ENCODE assay signal across 10 cellular contexts in the genomic region with DNA sequence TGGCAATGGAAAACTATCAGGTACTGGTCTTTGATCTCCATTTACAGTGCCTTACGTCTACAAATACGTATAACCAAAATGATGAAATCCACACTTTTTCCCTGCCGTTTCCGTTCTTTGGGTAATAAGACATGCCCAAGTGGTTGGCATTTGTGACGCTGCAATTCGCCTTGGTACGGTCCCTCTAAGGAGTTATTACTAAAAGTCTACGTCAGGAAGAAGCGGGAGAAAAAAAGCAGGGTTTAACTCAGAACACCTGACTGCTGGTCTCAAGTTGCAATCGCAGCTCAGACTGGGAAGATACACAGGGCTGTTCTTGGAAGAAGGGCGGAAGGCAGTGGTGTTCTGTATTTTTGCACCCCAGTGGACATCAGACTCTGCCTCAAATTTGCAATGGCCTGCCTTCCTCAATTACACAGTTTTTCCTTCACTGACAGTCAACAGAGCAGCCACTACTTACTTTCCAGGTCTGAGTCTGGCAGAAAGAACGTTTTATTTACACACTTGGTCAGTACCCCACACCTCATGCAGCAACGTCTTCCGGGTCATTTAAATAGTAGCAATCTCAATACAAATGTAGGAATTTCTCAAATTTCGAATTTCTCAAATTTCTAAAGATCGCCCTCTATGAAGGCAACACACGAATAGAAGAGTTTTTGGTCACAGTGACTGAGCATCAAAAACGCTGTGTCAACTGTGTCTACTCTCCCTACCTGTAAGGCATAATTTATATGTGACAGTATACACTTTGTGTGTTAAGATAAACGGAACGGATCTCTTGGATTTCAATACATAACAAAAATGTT. TPM values are rescaled to one million over a fixed set of nuclear protein-coding genes. Genes with fewer than 3 reads are reported as not detected.
DNase-seq lines count a peak whose midpoint lies in the region; ATAC-seq and TF ChIP-seq lines count a peak whose summit lies in the region.
"Had no signal": no experiment of that assay in that cellular context is flagged by ENCODE, and none has a peak within 500 bp of the region (broad histone marks: within the 10 kb centered on the region; RNA-seq: fewer than 3 reads in every experiment).

No MANE protein-coding gene starts in this region.

- no peaks in the 10 kb centered on the region for H3K27me3 ChIP-seq in endodermal cell (ENCODE audit: control insufficient read depth, insufficient read depth, low read length, poor library complexity, severe bottlenecking)
- no peaks in the 10 kb centered on the region for H3K27me3 ChIP-seq in muscle layer of duodenum (ENCODE audit: low read depth, low read length)

- H3K27ac Mint-ChIP-seq in endodermal cell, result no peak overlapping the region
- no peak overlapping the region for H3K27ac Mint-ChIP-seq in activated CD8-positive, alpha-beta T cell treated with anti-CD3 and anti-CD28 coated beads, Interleukin-2, amount 10 ng/mL, durations not matched to agents 7 days and 5 days

- ATAC-seq in activated CD8-positive, alpha-beta T cell treated with anti-CD3 and anti-CD28 coated beads, Interleukin-2, amount 10 ng/mL, durations not matched to agents 7 days and 5 days, result no peak
- ATAC-seq in GM19463 (IDR thresholded peaks at IDR 0.05; ENCODE audit: unreplicated experiment) (no peak), HG03280 (IDR thresholded peaks at IDR 0.05; ENCODE audit: unreplicated experiment) (no peak)

- WGBS in endodermal cell (ENCODE audit: insufficient coverage in 1 of 2, insufficient read length in 1 of 2), 2 experiments, result 86 to 87% methylated on average over 18 to 20 of the region's 20 CpGs

- H3K4me1 Mint-ChIP-seq in endodermal cell, result peaks cover 14% of the 10 kb centered on the region
- H3K4me1 Mint-ChIP-seq in activated CD8-positive, alpha-beta T cell treated with anti-CD3 and anti-CD28 coated beads, Interleukin-2, amount 10 ng/mL, durations not matched to agents 7 days and 5 days (ENCODE audit: low read depth), result peaks cover 5% of the 10 kb centered on the region

- CTCF ChIA-PET in activated CD8-positive, alpha-beta T cell treated with anti-CD3 and anti-CD28 coated beads, Interleukin-2, amount 10 ng/mL, durations not matched to agents 7 days and 5 days (lab: Charles Lee), result no interaction called here

- H3K27ac ChIP-seq in endodermal cell (ENCODE audit: low read depth, low read length) (no peak overlapping the region), muscle layer of duodenum (ENCODE audit: low read length) (peak overlapping the region; percentile 77)

- peaks cover 6% of the 10 kb centered on the region for H3K9me3 Mint-ChIP-seq in endodermal cell
- H3K9me3 Mint-ChIP-seq in activated CD8-positive, alpha-beta T cell treated with anti-CD3 and anti-CD28 coated beads, Interleukin-2, amount 10 ng/mL, durations not matched to agents 7 days and 5 days (ENCODE audit: insufficient read depth), result no peaks in the 10 kb centered on the region

- H3K36me3 ChIP-seq in endodermal cell (ENCODE audit: control insufficient read depth, insufficient read depth, low read length), result peaks cover 3% of the 10 kb centered on the region
- no peaks in the 10 kb centered on the region for H3K36me3 ChIP-seq in muscle layer of duodenum (ENCODE audit: control insufficient read depth in 1 of 2, insufficient read depth in 2 of 2, low read length in 2 of 2)

- H3K4me3 Mint-ChIP-seq in endodermal cell, result peak overlapping the region; percentile 65
- no peak overlapping the region for H3K4me3 Mint-ChIP-seq in activated CD8-positive, alpha-beta T cell treated with anti-CD3 and anti-CD28 coated beads, Interleukin-2, amount 10 ng/mL, durations not matched to agents 7 days and 5 days

- no peak for TF ChIP-seq CTCF in endodermal cell (conservative IDR thresholded peaks at IDR 0.05)

- peaks cover 8% of the 10 kb centered on the region for H3K36me3 Mint-ChIP-seq in endodermal cell (ENCODE audit: low read depth)
- H3K36me3 Mint-ChIP-seq in activated CD8-positive, alpha-beta T cell treated with anti-CD3 and anti-CD28 coated beads, Interleukin-2, amount 10 ng/mL, durations not matched to agents 7 days and 5 days (ENCODE audit: low read depth), result no peaks in the 10 kb centered on the region

- H3K4me3 ChIP-seq in GM08714 (ENCODE audit: low read length), result peak overlapping the region; percentile 65
- H3K4me3 ChIP-seq in endodermal cell (ENCODE audit: low read length), result peak overlapping the region; percentile 83
- peak overlapping the region in 1 of 2 donors; percentile 68 for H3K4me3 ChIP-seq in muscle layer of duodenum (ENCODE audit: low read depth in 1 of 2, low read length in 2 of 2)

- H3K9me3 ChIP-seq in endodermal cell (ENCODE audit: control insufficient read depth, low read length), result no peaks in the 10 kb centered on the region
- no peaks in the 10 kb centered on the region for H3K9me3 ChIP-seq in muscle layer of duodenum (ENCODE audit: control insufficient read depth in 1 of 2, low read length in 2 of 2)

- POLR2A ChIA-PET in activated CD8-positive, alpha-beta T cell treated with anti-CD3 and anti-CD28 coated beads, Interleukin-2, amount 10 ng/mL, durations not matched to agents 7 days and 5 days (lab: Charles Lee), result no interaction called here

- H3K4me1 ChIP-seq in endodermal cell (ENCODE audit: control insufficient read depth, insufficient read depth, low read length), result peaks cover 3% of the 10 kb centered on the region
- H3K4me1 ChIP-seq in muscle layer of duodenum (ENCODE audit: control insufficient read depth in 1 of 2, insufficient read depth in 2 of 2, low read length in 2 of 2), result peaks cover 0 to 16% of the 10 kb centered on the region in 2 donors

- no peaks in the 10 kb centered on the region for H3K27me3 Mint-ChIP-seq in endodermal cell (ENCODE audit: insufficient read depth)
- H3K27me3 Mint-ChIP-seq in activated CD8-positive, alpha-beta T cell treated with anti-CD3 and anti-CD28 coated beads, Interleukin-2, amount 10 ng/mL, durations not matched to agents 7 days and 5 days (ENCODE audit: low read depth), result peaks cover 22% of the 10 kb centered on the region

- H3K9ac ChIP-seq in endodermal cell (ENCODE audit: extremely low read depth, low read length, poor library complexity, severe bottlenecking), result no peak overlapping the region

- DNase-seq in NCI-H2029 (lab: John Stamatoyannopoulos, UW), result peak; percentile 43
- DNase-seq in endodermal cell, result no peak
- DNase-seq in activated CD4-positive, alpha-beta T cell treated with anti-CD3 and anti-CD28 coated beads for 48 hours, result no peak
- DNase-seq in activated CD8-positive, alpha-beta T cell treated with anti-CD3 and anti-CD28 coated beads, Interleukin-2, amount 10 ng/mL, durations not matched to agents 7 days and 5 days, result no peak
- DNase-seq: activated gamma-delta T cell; stimulated activated CD4-positive, alpha-beta T cell treated with anti-CD3 and anti-CD28 coated beads, Interleukin-4, amount 100 ng/mL, for 24 hours had no signal

RNA-seq across cellular contexts. Expression of a gene that starts 2.1 kb away (rescaled TPM):
- 10 to 100 TPM; 30.5 to 38.4 TPM for total RNA-seq in endodermal cell
- 13.3 TPM for polyA plus RNA-seq in endodermal cell (2013, experiment 1 of 2)
- 12.8 TPM for polyA plus RNA-seq in endodermal cell (2013, experiment 2 of 2)
- total RNA-seq in activated CD8-positive, alpha-beta T cell treated with anti-CD3 and anti-CD28 coated beads, Interleukin-2, amount 10 ng/mL, durations not matched to agents 7 days and 5 days, result 1 to 10 TPM in 1 of 2 experiments, under 1 TPM in 1; 0.89 to 1.0 TPM

Comparison
In these comparisons a context has a peak if more than half of its experiments do, and no peak if none do; other contexts are left out.
1. RNA of a gene that starts 2.1 kb away (total RNA-seq): 30.5 to 38.4 TPM in endodermal cell; 0.89 to 1.0 TPM in activated CD8-positive, alpha-beta T cell treated with anti-CD3 and anti-CD28 coated beads, Interleukin-2, amount 10 ng/mL, durations not matched to agents 7 days and 5 days; every median in the first group is over 10 times any median in the second.